In genomic region chr16:12208341-12209035, GRCh38 we compare ENCODE assay signal across 1 cellular context.
TF ChIP-seq lines count a peak whose summit lies in the region.

No MANE protein-coding gene starts in this region.

TF ChIP-seq in HepG2, 621 proteins besides CTCF, POLR2A, EP300 and RAD21 (continued from another document):
- TF ChIP-seq STAT6 (CRISPR knock-in tag; IDR thresholded peaks at IDR 0.05; ENCODE audit: borderline replicate concordance) (no peak), ZNF740 (CRISPR knock-in tag; IDR thresholded peaks at IDR 0.05) (no peak), ZFP91 (CRISPR knock-in tag; IDR thresholded peaks at IDR 0.05; ENCODE audit: borderline replicate concordance) (peak; percentile 51; the same call in 1 of the 2 replicates), ZMYM2 (CRISPR knock-in tag; IDR thresholded peaks at IDR 0.05) (no peak), HNRNPL (IDR thresholded peaks at IDR 0.05; ENCODE audit: low read depth, low read length) (no peak), ZBTB38 (CRISPR knock-in tag; IDR thresholded peaks at IDR 0.05) (no peak), SP140L (CRISPR knock-in tag; IDR thresholded peaks at IDR 0.05; ENCODE audit: borderline replicate concordance) (no peak), ZKSCAN5 (CRISPR knock-in tag; IDR thresholded peaks at IDR 0.05) (0 out of 2 replicates have a peak, but pooled peaks have one; percentile 24), ETS1 (CRISPR knock-in tag; IDR thresholded peaks at IDR 0.05) (no peak), SMARCE1 (IDR thresholded peaks at IDR 0.05; ENCODE audit: borderline replicate concordance) (no peak)
